ENCODE assay signal across 11 cellular contexts in genomic region chr6:7561153-7561964, GRCh38. TPM values are rescaled to one million over a fixed set of nuclear protein-coding genes. Genes with fewer than 3 reads are reported as not detected.
DNase-seq lines count a peak whose midpoint lies in the region; ATAC-seq and TF ChIP-seq lines count a peak whose summit lies in the region.
"Had no signal": no experiment of that assay in that cellular context is flagged by ENCODE, and none has a peak within 500 bp of the region (broad histone marks: within the 10 kb centered on the region; RNA-seq: fewer than 3 reads in every experiment).

No MANE protein-coding gene starts in this region.

- H3K4me3 Mint-ChIP-seq in natural killer cell treated with Interleukin-12 subunit alpha and Interleukin-12 subunit beta and Interleukin-15 and Interleukin-18, amount 100 ng/mL, for 72 hours: no peak overlapping the region
- H3K4me3 Mint-ChIP-seq: activated T-cell treated with anti-CD3 and anti-CD28 coated beads, Interleukin-2, amount 50 U/mL, for 72 hours; T-helper 17 cell had no signal

- H3K18ac ChIP-seq in neuronal stem cell (ENCODE audit: low read length): no peak overlapping the region

- DNase-seq in AG10803 (ENCODE audit: low read depth): peak; percentile 70
- DNase-seq in NCI-H187 treated with DMSO at 0.1 percent for 48 hours (lab: John Stamatoyannopoulos, UW): peak; percentile 67
- DNase-seq in body of pancreas: peak; percentile 93 to 99 (median 96)
- DNase-seq in kidney tubule cell (ENCODE audit: low spot score): peak; percentile 61
- no peak for DNase-seq in neuronal stem cell (ENCODE audit: low spot score)
- no peak for DNase-seq in natural killer cell treated with Interleukin-12 subunit alpha and Interleukin-12 subunit beta and Interleukin-15 and Interleukin-18, amount 100 ng/mL, for 72 hours (ENCODE audit: low spot score)
- DNase-seq: ACHN; activated T-cell treated with anti-CD3 and anti-CD28 coated beads, Interleukin-2, amount 50 U/mL, for 72 hours; T-helper 17 cell had no signal

- no peak overlapping the region for H3K4ac ChIP-seq in neuronal stem cell (ENCODE audit: low read length)

- H3K9me3 ChIP-seq in body of pancreas (no peaks in the 10 kb centered on the region), neuronal stem cell (replicated peaks in 1 of 2; ENCODE audit: control insufficient read depth in 2 of 2, insufficient read depth in 1 of 2, low read depth in 1 of 2, low read length in 2 of 2) (no peaks in the 10 kb centered on the region)

- H3K27me3 Mint-ChIP-seq in natural killer cell treated with Interleukin-12 subunit alpha and Interleukin-12 subunit beta and Interleukin-15 and Interleukin-18, amount 100 ng/mL, for 72 hours: peaks cover 39 to 41% of the 10 kb centered on the region in 2 donors

- TF ChIP-seq CTCF in AG10803 (conservative IDR thresholded peaks at IDR 0.05; ENCODE audit: low read length) (no peak), body of pancreas (IDR thresholded peaks at IDR 0.05) (no peak)

- no peaks in the 10 kb centered on the region for H3K4me1 Mint-ChIP-seq in natural killer cell treated with Interleukin-12 subunit alpha and Interleukin-12 subunit beta and Interleukin-15 and Interleukin-18, amount 100 ng/mL, for 72 hours (ENCODE audit: low read depth in 2 of 2)
- H3K4me1 Mint-ChIP-seq: T-helper 17 cell had no signal

- WGBS in body of pancreas, 2 donors: 21 to 25% methylated on average over 18 to 19 of the region's 19 CpGs
- no CpG with 5 or more reads among the region's 19 CpGs for WGBS in neuronal stem cell (ENCODE audit: extremely low coverage in 2 of 2, insufficient read length in 2 of 2, insufficient replicate concordance in 1 of 2), 2 donors

- H3K9me3 Mint-ChIP-seq in natural killer cell treated with Interleukin-12 subunit alpha and Interleukin-12 subunit beta and Interleukin-15 and Interleukin-18, amount 100 ng/mL, for 72 hours: no peaks in the 10 kb centered on the region
- H3K9me3 Mint-ChIP-seq: activated T-cell treated with anti-CD3 and anti-CD28 coated beads, Interleukin-2, amount 50 U/mL, for 72 hours had no signal

- H2BK12ac ChIP-seq in neuronal stem cell (ENCODE audit: low read length): no peak overlapping the region

- no peak overlapping the region for H3K14ac ChIP-seq in neuronal stem cell (ENCODE audit: low read length)

- ATAC-seq in body of pancreas: peak; percentile 91
- ATAC-seq in HG03457 (IDR thresholded peaks at IDR 0.05; ENCODE audit: unreplicated experiment): no peak
- no peak for ATAC-seq in natural killer cell treated with Interleukin-12 subunit alpha and Interleukin-12 subunit beta and Interleukin-15 and Interleukin-18, amount 100 ng/mL, for 72 hours
- no peak for ATAC-seq in HG02981 (IDR thresholded peaks at IDR 0.05; ENCODE audit: unreplicated experiment)
- ATAC-seq: activated T-cell treated with anti-CD3 and anti-CD28 coated beads, Interleukin-2, amount 50 U/mL, for 72 hours; T-helper 17 cell had no signal

- no peak overlapping the region for H4K8ac ChIP-seq in neuronal stem cell (ENCODE audit: low read depth, low read length)

- H3K27me3 ChIP-seq in body of pancreas (no peaks in the 10 kb centered on the region), neuronal stem cell (ENCODE audit: control insufficient read depth in 3 of 3, insufficient read depth in 3 of 3, low read depth in 1 of 3, low read length in 3 of 3) (peaks cover 0 to 65% (median 3%) of the 10 kb centered on the region in 3 experiments)

- no peak overlapping the region for H4K91ac ChIP-seq in neuronal stem cell (ENCODE audit: low read depth, low read length, poor library complexity)

- no peak overlapping the region for H3K9ac ChIP-seq in neuronal stem cell (ENCODE audit: low read depth, low read length, poor library complexity)

- intact Hi-C loops in body of pancreas (cut with DNase I): no loop called here

- H2AK5ac ChIP-seq in neuronal stem cell (ENCODE audit: low read depth, low read length): no peak overlapping the region

- no peak overlapping the region for H2BK120ac ChIP-seq in neuronal stem cell (ENCODE audit: low read depth, low read length)

- H3K4me3 ChIP-seq in AG10803 (ENCODE audit: low read length) (no peak overlapping the region), body of pancreas (no peak overlapping the region), neuronal stem cell (ENCODE audit: low read length in 2 of 2) (no peak overlapping the region)

- H2BK15ac ChIP-seq in neuronal stem cell (ENCODE audit: low read length): no peak overlapping the region

- H3K27ac Mint-ChIP-seq in natural killer cell treated with Interleukin-12 subunit alpha and Interleukin-12 subunit beta and Interleukin-15 and Interleukin-18, amount 100 ng/mL, for 72 hours: no peak overlapping the region
- H3K27ac Mint-ChIP-seq: activated T-cell treated with anti-CD3 and anti-CD28 coated beads, Interleukin-2, amount 50 U/mL, for 72 hours; T-helper 17 cell had no signal

- peaks cover 7 to 10% of the 10 kb centered on the region in 2 donors for H3K36me3 ChIP-seq in body of pancreas (replicated peaks in 1 of 2; ENCODE audit: insufficient read depth in 1 of 2, low read depth in 2 of 2)
- H3K36me3 ChIP-seq in neuronal stem cell (replicated peaks in 1 of 2; ENCODE audit: control insufficient read depth in 2 of 2, insufficient read depth in 2 of 2, low read length in 2 of 2): peaks cover 0 to 15% of the 10 kb centered on the region in 2 donors

- H3K36me3 Mint-ChIP-seq in natural killer cell treated with Interleukin-12 subunit alpha and Interleukin-12 subunit beta and Interleukin-15 and Interleukin-18, amount 100 ng/mL, for 72 hours: no peaks in the 10 kb centered on the region

- H3K4me1 ChIP-seq in body of pancreas: peaks cover 31% of the 10 kb centered on the region
- no peaks in the 10 kb centered on the region for H3K4me1 ChIP-seq in neuronal stem cell (ENCODE audit: control insufficient read depth in 2 of 2, insufficient read depth in 1 of 2, low read depth in 1 of 2, low read length in 2 of 2)

- H3K79me1 ChIP-seq in neuronal stem cell (ENCODE audit: low read depth, low read length): no peaks in the 10 kb centered on the region

- no peak overlapping the region for H2BK5ac ChIP-seq in neuronal stem cell (ENCODE audit: low read length)

- H3K4me2 ChIP-seq in neuronal stem cell (ENCODE audit: insufficient read depth, low read length, poor library complexity, severe bottlenecking): no peak overlapping the region

- H3K27ac ChIP-seq in body of pancreas (peak overlapping the region; percentile 78 to 93 (median 88)), neuronal stem cell (replicated peaks; ENCODE audit: low read length) (no peak overlapping the region)

- no peak overlapping the region for H2AFZ ChIP-seq in neuronal stem cell (ENCODE audit: low read length)

- H3K23ac ChIP-seq in neuronal stem cell (ENCODE audit: low read depth, low read length, poor library complexity): no peak overlapping the region

- peak in 2 of 3 donors; percentile 66 to 67 for TF ChIP-seq POLR2A in body of pancreas (IDR thresholded peaks at IDR 0.05)

RNA-seq across cellular contexts. Expression of gene DSP, which starts 19.9 kb away (rescaled TPM):
- 100 to 1,000 TPM in 1 of 2 donors, 10 to 100 TPM in 1; 85.0 to 127 TPM for total RNA-seq in body of pancreas
- 19.9 TPM for polyA plus RNA-seq in neuronal stem cell (2013, experiment 1 of 2)
- 19.7 TPM for polyA plus RNA-seq in neuronal stem cell (2013, experiment 2 of 2)
- total RNA-seq in natural killer cell treated with Interleukin-12 subunit alpha and Interleukin-12 subunit beta and Interleukin-15 and Interleukin-18, amount 100 ng/mL, for 72 hours: not detected

RNA-seq across cellular contexts. Expression of gene SNRNP48, which starts 28.6 kb away (rescaled TPM):
- 10 to 100 TPM in 1 of 2 donors, 1 to 10 TPM in 1; 8.6 to 18.7 TPM for total RNA-seq in body of pancreas
- 30.2 TPM for polyA plus RNA-seq in neuronal stem cell (2013, experiment 1 of 2)
- polyA plus RNA-seq in neuronal stem cell (2013, experiment 2 of 2): 31.2 TPM
- total RNA-seq in natural killer cell treated with Interleukin-12 subunit alpha and Interleukin-12 subunit beta and Interleukin-15 and Interleukin-18, amount 100 ng/mL, for 72 hours: 10 to 100 TPM; 14.1 to 16.8 TPM

Comparison
In these comparisons a context has a peak if more than half of its experiments do, and no peak if none do; other contexts are left out.
1. DNase-seq: peak in AG10803 (single experiment), NCI-H187 treated with DMSO at 0.1 percent for 48 hours (single experiment), body of pancreas (4 of 4) and kidney tubule cell (single experiment); none in neuronal stem cell (single experiment) and natural killer cell treated with Interleukin-12 subunit alpha and Interleukin-12 subunit beta and Interleukin-15 and Interleukin-18, amount 100 ng/mL, for 72 hours (single experiment).
2. RNA of gene DSP, which starts 19.9 kb away (total RNA-seq): 85.0 to 127 TPM in body of pancreas; not detected in natural killer cell treated with Interleukin-12 subunit alpha and Interleukin-12 subunit beta and Interleukin-15 and Interleukin-18, amount 100 ng/mL, for 72 hours; every median in the first group is over 10 times any median in the second.